11 cellular contexts compared by ENCODE assay signal in the genomic region with DNA sequence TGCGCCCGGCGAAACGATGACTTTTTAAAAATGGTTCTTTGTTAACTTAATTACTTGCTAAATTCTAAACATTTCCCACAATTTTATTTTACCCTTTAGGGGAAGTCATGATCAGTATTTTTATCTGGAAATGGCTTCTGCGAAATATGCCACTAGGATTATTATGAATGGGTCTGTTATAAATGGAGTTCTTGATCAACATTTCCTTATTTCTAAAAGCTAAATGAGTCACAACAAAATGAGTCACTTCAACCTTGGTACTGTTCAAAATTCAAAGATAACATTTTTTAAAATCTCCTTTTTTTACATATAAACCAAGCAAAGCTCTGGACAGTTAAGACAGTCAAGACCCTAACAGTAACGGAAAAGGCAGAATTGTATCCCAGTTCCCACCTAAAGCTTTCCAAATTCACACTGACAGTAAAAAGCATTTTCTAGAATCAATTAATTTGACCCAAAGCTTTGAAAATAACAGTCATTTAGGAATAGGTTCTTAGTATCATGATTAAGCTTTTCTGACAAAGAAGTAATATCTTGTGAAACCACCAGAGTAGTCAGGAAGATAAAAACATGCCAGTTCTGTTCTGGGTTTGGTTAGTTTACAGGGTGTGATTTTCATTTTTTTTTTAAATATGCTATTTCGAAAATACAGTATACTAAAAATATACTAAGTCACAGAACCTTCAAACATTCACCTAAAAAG.
DNase-seq lines count a peak whose midpoint lies in the region; ATAC-seq and TF ChIP-seq lines count a peak whose summit lies in the region.
"Had no signal": no experiment of that assay in that cellular context is flagged by ENCODE, and none has a peak within 500 bp of the region (broad histone marks: within the 10 kb centered on the region; RNA-seq: fewer than 3 reads in every experiment).

No MANE protein-coding gene starts in this region.

- CTCF ChIA-PET in A673 (lab: Charles Lee) (no interaction called here), HCT116 (lab: Charles Lee) (no interaction called here)

- no peaks in the 10 kb centered on the region for H4K20me1 ChIP-seq in HCT116 (ENCODE audit: insufficient read depth)

- no peaks in the 10 kb centered on the region; the same call in 1 of the 2 replicates for H3K79me2 ChIP-seq in HCT116 (ENCODE audit: insufficient read depth, low read length)

- POLR2A ChIA-PET in A673 (lab: Charles Lee; ENCODE audit: low non-redundant PET) (no interaction called here), HCT116 (lab: Charles Lee) (no interaction called here)

- H3K27ac ChIP-seq in A673 (ENCODE audit: low read depth, low read length, poor library complexity, severe bottlenecking): peak overlapping the region; percentile 39
- no peak overlapping the region for H3K27ac ChIP-seq in HCT116 (ENCODE audit: low read depth, low read length)
- peak overlapping the region; percentile 35 to 73 (median 69) for H3K27ac ChIP-seq in adrenal gland
- peak overlapping the region in 2 of 4 donors; percentile 38 to 47 for H3K27ac ChIP-seq in gastroesophageal sphincter
- H3K27ac ChIP-seq: right lobe of liver had no signal

- RAD21 ChIA-PET in HCT116 (lab: Charles Lee; ENCODE audit: low non-redundant PET in 1 of 2, low total read pairs in 2 of 2, uncharacterized antibody in 2 of 2, unreplicated experiment in 2 of 2): no interaction called here

- ATAC-seq in HCT116 (no peak), gastroesophageal sphincter (peak; percentile 54), GM18909 (IDR thresholded peaks at IDR 0.05; ENCODE audit: poor library complexity, unreplicated experiment) (no peak)

- intact Hi-C loops in A673 (cut with micrococcal nuclease; ENCODE audit: unreplicated experiment): no loop called here
- intact Hi-C loops in HCT116 (cut with micrococcal nuclease): no loop called here
- intact Hi-C loops in adrenal gland (cut with DNase I): no loop called here

- H3K36me3 ChIP-seq in A673 (ENCODE audit: insufficient read depth, low read length, poor library complexity, severe bottlenecking): no peaks in the 10 kb centered on the region
- no peaks in the 10 kb centered on the region for H3K36me3 ChIP-seq in HCT116 (ENCODE audit: control insufficient read depth in 1 of 2, insufficient read depth in 2 of 2, low read length in 2 of 2)
- H3K36me3 ChIP-seq in adrenal gland (replicated peaks in 1 of 2): no peaks in the 10 kb centered on the region
- no peaks in the 10 kb centered on the region for H3K36me3 ChIP-seq in gastroesophageal sphincter
- H3K36me3 ChIP-seq: right lobe of liver had no signal

- no peaks in the 10 kb centered on the region for H3K9me2 ChIP-seq in HCT116 (ENCODE audit: insufficient read depth)

- no peak overlapping the region for H2AFZ ChIP-seq in HCT116 (ENCODE audit: low read depth, low read length, poor library complexity, severe bottlenecking)

- DNase-seq in A673 (ENCODE audit: low spot score) (no peak), HCT116 (ENCODE audit: low read depth, low spot score) (no peak), adrenal gland (no peak), ureter (ENCODE audit: low spot score) (no peak), anterior cingulate cortex (lab: John Stamatoyannopoulos, UW) (no peak), amygdala (lab: John Stamatoyannopoulos, UW) (no peak)
- DNase-seq: NCI-H2029 treated with DMSO at 0.1 percent for 48 hours, right lobe of liver, T-helper 9 cell had no signal

- H3K27me3 ChIP-seq in A673 (replicated peaks; ENCODE audit: insufficient read depth, low read depth, low read length, poor library complexity) (no peaks in the 10 kb centered on the region), HCT116 (ENCODE audit: insufficient read depth, low read length) (no peaks in the 10 kb centered on the region), adrenal gland (no peaks in the 10 kb centered on the region), gastroesophageal sphincter (no peaks in the 10 kb centered on the region)
- H3K27me3 ChIP-seq: right lobe of liver had no signal

- no peaks in the 10 kb centered on the region for H3K9me3 ChIP-seq in A673 (ENCODE audit: low read depth, low read length, poor library complexity, severe bottlenecking)
- no peaks in the 10 kb centered on the region for H3K9me3 ChIP-seq in HCT116 (ENCODE audit: control insufficient read depth in 1 of 2, insufficient read depth in 1 of 2, low read depth in 1 of 2, low read length in 2 of 2)
- H3K9me3 ChIP-seq in adrenal gland (replicated peaks in 1 of 3): no peaks in the 10 kb centered on the region
- no peaks in the 10 kb centered on the region for H3K9me3 ChIP-seq in gastroesophageal sphincter
- H3K9me3 ChIP-seq: right lobe of liver had no signal

- WGBS in adrenal gland, 4 donors: 48 to 58% (median 51%) methylated on average over 7 of the region's 7 CpGs
- 65 to 69% methylated on average over 2 to 7 of the region's 7 CpGs for WGBS in gastroesophageal sphincter (ENCODE audit: low coverage in 1 of 2), 2 donors

- peak overlapping the region; percentile 28 for H3K4me2 ChIP-seq in HCT116 (ENCODE audit: low read length)

- no peak for TF ChIP-seq RAD21 in HCT116 (IDR thresholded peaks at IDR 0.05; ENCODE audit: low read depth)

- no peak overlapping the region for H3K9ac ChIP-seq in HCT116 (ENCODE audit: low read length)

- TF ChIP-seq POLR2A in HCT116 (IDR thresholded peaks at IDR 0.05; ENCODE audit: borderline replicate concordance, extremely low read depth, insufficient read depth, insufficient read length) (no peak), adrenal gland (IDR thresholded peaks at IDR 0.05) (no peak), gastroesophageal sphincter (IDR thresholded peaks at IDR 0.05) (no peak)

- BruUV-seq in A673 (replicated peaks; lab: Mats Ljungman, UMichigan): no TSS peak
- no TSS peak for BruUV-seq in HCT116 (replicated peaks; lab: Mats Ljungman, UMichigan)

- H3K4me1 ChIP-seq in A673 (ENCODE audit: insufficient read depth, low read length, poor library complexity, severe bottlenecking) (peaks cover 28% of the 10 kb centered on the region), HCT116 (ENCODE audit: control insufficient read depth in 1 of 2, insufficient read depth in 2 of 2, low read length in 2 of 2) (peaks cover 5 to 24% of the 10 kb centered on the region in 2 experiments; a peak in 3 of 4 replicates), adrenal gland (replicated peaks in 1 of 2) (peaks cover 35 to 62% of the 10 kb centered on the region in 2 donors), gastroesophageal sphincter (peaks cover 0 to 33% (median 6%) of the 10 kb centered on the region in 3 donors)
- H3K4me1 ChIP-seq: right lobe of liver had no signal

- H3K4me3 ChIP-seq in A673 (ENCODE audit: low read depth, low read length, poor library complexity, severe bottlenecking): no peak overlapping the region
- no peak overlapping the region for H3K4me3 ChIP-seq in HCT116 (replicated peaks in 1 of 2; ENCODE audit: low read depth in 1 of 2, low read length in 2 of 2)
- H3K4me3 ChIP-seq in adrenal gland: peak overlapping the region in 1 of 4 donors; percentile 3
- H3K4me3 ChIP-seq in gastroesophageal sphincter: no peak overlapping the region
- H3K4me3 ChIP-seq: right lobe of liver had no signal

- TF ChIP-seq EP300 in gastroesophageal sphincter (IDR thresholded peaks at IDR 0.05): no peak

- no peak for TF ChIP-seq CTCF in A673 (conservative IDR thresholded peaks at IDR 0.05; ENCODE audit: low read depth, low read length)
- TF ChIP-seq CTCF in HCT116 (IDR thresholded peaks at IDR 0.05 in 2 of 3, conservative IDR thresholded peaks at IDR 0.05 in 1 of 3; ENCODE audit: borderline replicate concordance in 1 of 3, insufficient read depth in 1 of 3, low read depth in 2 of 3, low read length in 2 of 3): no peak
- peak in 3 of 6 experiments; percentile 16 to 40 (median 27) for TF ChIP-seq CTCF in adrenal gland (IDR thresholded peaks at IDR 0.05)
- TF ChIP-seq CTCF in gastroesophageal sphincter (IDR thresholded peaks at IDR 0.05): no peak

TF ChIP-seq in HCT116, 20 proteins besides CTCF, POLR2A, EP300 and RAD21:
- TF ChIP-seq FOSL1 (IDR thresholded peaks at IDR 0.05; ENCODE audit: low read depth): peak; percentile 61; the same call in 1 of the 2 replicates
- TF ChIP-seq REST (IDR thresholded peaks at IDR 0.05; ENCODE audit: low read depth): no peak
- TF ChIP-seq JUND (IDR thresholded peaks at IDR 0.05): peak; percentile 35; the same call in 1 of the 2 replicates
- no peak for TF ChIP-seq SP1 (IDR thresholded peaks at IDR 0.05; ENCODE audit: low read depth)
- TF ChIP-seq POLR2AphosphoS5 (IDR thresholded peaks at IDR 0.05; ENCODE audit: low read depth, low read length): no peak
- no peak for TF ChIP-seq ZFX (IDR thresholded peaks at IDR 0.05)
